In genomic region chr2:223936862-223937326, GRCh38 we compare ENCODE assay signal across 2 cellular contexts.
TF ChIP-seq lines count a peak whose summit lies in the region.

No MANE protein-coding gene starts in this region.

TF ChIP-seq in HepG2, 621 proteins besides CTCF, POLR2A, EP300 and RAD21:
- TF ChIP-seq ZNF547 (CRISPR knock-in tag; IDR thresholded peaks at IDR 0.05) (no peak), REXO4 (CRISPR knock-in tag; IDR thresholded peaks at IDR 0.05; ENCODE audit: borderline replicate concordance) (no peak), ETV6 (CRISPR knock-in tag; conservative IDR thresholded peaks at IDR 0.05) (no peak), HOXA7 (CRISPR knock-in tag; IDR thresholded peaks at IDR 0.05) (no peak), ZNF589 (CRISPR knock-in tag; conservative IDR thresholded peaks at IDR 0.05) (no peak), SUZ12 (IDR thresholded peaks at IDR 0.05; ENCODE audit: low read depth, low read length) (no peak), MEF2D (CRISPR knock-in tag; IDR thresholded peaks at IDR 0.05) (no peak), ZNF891 (CRISPR knock-in tag; IDR thresholded peaks at IDR 0.05) (no peak), ATF5 (CRISPR knock-in tag; IDR thresholded peaks at IDR 0.05; ENCODE audit: low read depth) (no peak), YEATS2 (CRISPR knock-in tag; IDR thresholded peaks at IDR 0.05; ENCODE audit: borderline replicate concordance) (no peak), NR2C2 (CRISPR knock-in tag; IDR thresholded peaks at IDR 0.05; ENCODE audit: borderline replicate concordance) (no peak), ZNF883 (CRISPR knock-in tag; IDR thresholded peaks at IDR 0.05; ENCODE audit: not compliant biosample characterization) (no peak), ELF1 (CRISPR knock-in tag; IDR thresholded peaks at IDR 0.05) (no peak), STAG1 (CRISPR knock-in tag; IDR thresholded peaks at IDR 0.05) (no peak), TBP (CRISPR knock-in tag; IDR thresholded peaks at IDR 0.05) (no peak)

TF ChIP-seq in SK-N-SH treated with all-trans-retinoic acid at 6 μM for 48 hours, 23 proteins besides CTCF, POLR2A, EP300 and RAD21:
- TF ChIP-seq TOX (CRISPR knock-in tag; IDR thresholded peaks at IDR 0.05; ENCODE audit: borderline replicate concordance): no peak
- no peak for TF ChIP-seq CREB5 (CRISPR knock-in tag; IDR thresholded peaks at IDR 0.05; ENCODE audit: low read depth)
- no peak for TF ChIP-seq ESRRG (CRISPR knock-in tag; IDR thresholded peaks at IDR 0.05)
- TF ChIP-seq ZNF8 (CRISPR knock-in tag; IDR thresholded peaks at IDR 0.05): no peak
- no peak for TF ChIP-seq GLIS3 (CRISPR knock-in tag; IDR thresholded peaks at IDR 0.05)
- TF ChIP-seq ZNF565 (CRISPR knock-in tag; conservative IDR thresholded peaks at IDR 0.05; ENCODE audit: low read depth): no peak
- TF ChIP-seq, protein P1, sequence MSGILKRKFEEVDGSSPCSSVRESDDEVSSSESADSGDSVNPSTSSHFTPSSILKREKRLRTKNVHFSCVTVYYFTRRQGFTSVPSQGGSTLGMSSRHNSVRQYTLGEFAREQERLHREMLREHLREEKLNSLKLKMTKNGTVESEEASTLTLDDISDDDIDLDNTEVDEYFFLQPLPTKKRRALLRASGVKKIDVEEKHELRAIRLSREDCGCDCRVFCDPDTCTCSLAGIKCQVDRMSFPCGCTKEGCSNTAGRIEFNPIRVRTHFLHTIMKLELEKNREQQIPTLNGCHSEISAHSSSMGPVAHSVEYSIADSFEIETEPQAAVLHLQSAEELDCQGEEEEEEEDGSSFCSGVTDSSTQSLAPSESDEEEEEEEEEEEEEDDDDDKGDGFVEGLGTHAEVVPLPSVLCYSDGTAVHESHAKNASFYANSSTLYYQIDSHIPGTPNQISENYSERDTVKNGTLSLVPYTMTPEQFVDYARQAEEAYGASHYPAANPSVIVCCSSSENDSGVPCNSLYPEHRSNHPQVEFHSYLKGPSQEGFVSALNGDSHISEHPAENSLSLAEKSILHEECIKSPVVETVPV (CRISPR knock-in tag; IDR thresholded peaks at IDR 0.05): no peak
- TF ChIP-seq, protein P2, sequence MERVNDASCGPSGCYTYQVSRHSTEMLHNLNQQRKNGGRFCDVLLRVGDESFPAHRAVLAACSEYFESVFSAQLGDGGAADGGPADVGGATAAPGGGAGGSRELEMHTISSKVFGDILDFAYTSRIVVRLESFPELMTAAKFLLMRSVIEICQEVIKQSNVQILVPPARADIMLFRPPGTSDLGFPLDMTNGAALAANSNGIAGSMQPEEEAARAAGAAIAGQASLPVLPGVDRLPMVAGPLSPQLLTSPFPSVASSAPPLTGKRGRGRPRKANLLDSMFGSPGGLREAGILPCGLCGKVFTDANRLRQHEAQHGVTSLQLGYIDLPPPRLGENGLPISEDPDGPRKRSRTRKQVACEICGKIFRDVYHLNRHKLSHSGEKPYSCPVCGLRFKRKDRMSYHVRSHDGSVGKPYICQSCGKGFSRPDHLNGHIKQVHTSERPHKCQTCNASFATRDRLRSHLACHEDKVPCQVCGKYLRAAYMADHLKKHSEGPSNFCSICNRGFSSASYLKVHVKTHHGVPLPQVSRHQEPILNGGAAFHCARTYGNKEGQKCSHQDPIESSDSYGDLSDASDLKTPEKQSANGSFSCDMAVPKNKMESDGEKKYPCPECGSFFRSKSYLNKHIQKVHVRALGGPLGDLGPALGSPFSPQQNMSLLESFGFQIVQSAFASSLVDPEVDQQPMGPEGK (CRISPR knock-in tag; IDR thresholded peaks at IDR 0.05; ENCODE audit: borderline replicate concordance): no peak
- TF ChIP-seq ZFP30 (CRISPR knock-in tag; IDR thresholded peaks at IDR 0.05): no peak
TF ChIP-seq in SK-N-SH treated with all-trans-retinoic acid at 6 μM for 48 hours: peak in this region for 0.
